ENCODE assay signal across 8 cellular contexts in genomic region chr22:35835267-35835997, GRCh38.
DNase-seq lines count a peak whose midpoint lies in the region; ATAC-seq and TF ChIP-seq lines count a peak whose summit lies in the region.

No MANE protein-coding gene starts in this region.

- no peaks in the 10 kb centered on the region for H3K9me3 ChIP-seq in right cardiac atrium (ENCODE audit: control insufficient read depth, low read length)

- intact Hi-C loops in right cardiac atrium (cut with DNase I) = loop anchor here in 1 of 4 donors (5.0 to 10.0 kb wide), 2 partner anchors 77 to 81 kb away; no protein-coding TSS in a partner anchor

- TF ChIP-seq CTCF in VCaP (conservative IDR thresholded peaks at IDR 0.05) = no peak

- H3K4me1 ChIP-seq in right cardiac atrium (ENCODE audit: control insufficient read depth, insufficient read depth, low read length) = peaks cover 8% of the 10 kb centered on the region

- 21% methylated on average over 3 of the region's 3 CpGs for WGBS in right cardiac atrium

- no peaks in the 10 kb centered on the region for H3K27me3 ChIP-seq in right cardiac atrium (ENCODE audit: control insufficient read depth, insufficient read depth)

- DNase-seq in HCEC 1CT (peak; percentile 64), right cardiac atrium (no peak), skeletal muscle cell (ENCODE audit: low read depth) (no peak), nucleus accumbens (lab: John Stamatoyannopoulos, UW) (no peak), T1000 (lab: John Stamatoyannopoulos, UW) (no peak)

- H3K4me3 ChIP-seq in right cardiac atrium (ENCODE audit: low read length) (peak overlapping the region; percentile 67), skeletal muscle cell (ENCODE audit: low read depth, low read length) (peak overlapping the region; percentile 55)

- ATAC-seq in right cardiac atrium (no peak), GM21529 (IDR thresholded peaks at IDR 0.05; ENCODE audit: unreplicated experiment) (no peak), GM21390 (IDR thresholded peaks at IDR 0.05; ENCODE audit: unreplicated experiment) (no peak)

- H3K27ac ChIP-seq in VCaP = peak overlapping the region; percentile 87
- H3K27ac ChIP-seq in right cardiac atrium (ENCODE audit: low read length) = peak overlapping the region; percentile 99
